Comparison of ENCODE assay signal across 8 cellular contexts in the genomic region with DNA sequence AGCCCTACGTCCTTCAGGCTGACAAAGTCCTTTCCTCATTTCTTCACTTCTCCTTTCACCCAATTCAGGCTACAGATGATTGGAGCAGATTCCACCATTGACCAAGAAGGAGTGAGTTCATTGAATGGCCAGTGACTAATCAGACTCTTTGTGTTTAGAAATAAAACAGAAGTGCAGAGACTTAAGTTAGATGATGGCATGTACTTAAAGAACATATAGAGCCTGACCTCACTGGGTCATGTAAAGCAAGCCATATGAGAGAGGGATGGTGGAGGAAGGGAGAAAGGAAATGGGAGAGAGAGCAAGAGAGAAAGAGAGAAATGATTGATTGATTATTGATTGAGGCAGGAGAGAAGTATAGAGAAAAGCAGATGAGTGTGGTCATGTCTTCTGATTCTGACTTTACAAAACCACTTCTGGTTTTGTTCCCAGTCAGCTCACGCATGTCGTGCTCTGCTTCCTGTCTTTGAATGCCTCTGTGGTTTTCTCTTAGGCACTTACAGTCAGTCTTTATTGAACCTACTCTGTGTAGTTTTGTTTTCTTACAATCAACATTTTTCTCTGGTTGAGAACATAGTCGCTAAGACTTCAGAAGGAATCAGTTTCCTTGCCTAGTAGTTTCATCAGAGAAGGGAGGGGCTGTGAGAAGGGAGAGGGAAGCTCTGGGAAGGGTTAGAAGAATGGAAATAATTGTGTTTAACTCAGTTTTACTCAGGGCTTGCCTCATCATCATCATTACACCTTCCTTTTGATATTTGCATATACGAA.
DNase-seq lines count a peak whose midpoint lies in the region; ATAC-seq lines count a peak whose summit lies in the region.

No MANE protein-coding gene starts in this region.

- CTCF ChIA-PET in activated CD4-positive, alpha-beta memory T cell treated with anti-CD3 and anti-CD28 coated beads for 36 hours (lab: Charles Lee): interaction anchor here (0.9 to 1.1 kb wide), 4 partner anchors 39 to 170 kb away, joined by 3 to 4 read pairs (median 3); no protein-coding TSS in a partner anchor

- peak; percentile 87 to 88 for DNase-seq in AML-193 (lab: John Stamatoyannopoulos, UW)
- DNase-seq in activated CD4-positive, alpha-beta memory T cell treated with anti-CD3 and anti-CD28 coated beads for 36 hours: peak; percentile 81
- peak; percentile 98 for DNase-seq in fibroblast of peridontal ligament (ENCODE audit: extremely low read depth)
- peak; percentile 22 to 41 (median 39) for DNase-seq in stimulated activated CD4-positive, alpha-beta T cell treated with anti-CD3 and anti-CD28 coated beads, Interleukin-12 subunit alpha, Interleukin-12 subunit beta, amount 100 ng/mL, for 48 hours (ENCODE audit: low read depth in 2 of 3, low spot score in 1 of 3)
- DNase-seq in NCI-H2227 (lab: John Stamatoyannopoulos, UW; ENCODE audit: unreplicated experiment): no peak
- no peak for DNase-seq in iPS-NIHi11 (ENCODE audit: low spot score)

- peaks cover 47% of the 10 kb centered on the region for H3K4me1 Mint-ChIP-seq in activated CD4-positive, alpha-beta memory T cell treated with anti-CD3 and anti-CD28 coated beads for 36 hours (ENCODE audit: low read depth)

- peak overlapping the region; percentile 88 for H3K27ac Mint-ChIP-seq in activated CD4-positive, alpha-beta memory T cell treated with anti-CD3 and anti-CD28 coated beads for 36 hours

- H3K36me3 Mint-ChIP-seq in activated CD4-positive, alpha-beta memory T cell treated with anti-CD3 and anti-CD28 coated beads for 36 hours: no peaks in the 10 kb centered on the region

- no peaks in the 10 kb centered on the region for H3K27me3 Mint-ChIP-seq in activated CD4-positive, alpha-beta memory T cell treated with anti-CD3 and anti-CD28 coated beads for 36 hours

- ATAC-seq in GM19395 (IDR thresholded peaks at IDR 0.05; ENCODE audit: unreplicated experiment): peak; percentile 99
- peak; percentile 99 for ATAC-seq in HG03469 (IDR thresholded peaks at IDR 0.05; ENCODE audit: unreplicated experiment)

- peak overlapping the region; percentile 38 for H3K4me3 Mint-ChIP-seq in activated CD4-positive, alpha-beta memory T cell treated with anti-CD3 and anti-CD28 coated beads for 36 hours

- intact Hi-C loops in activated CD4-positive, alpha-beta memory T cell treated with anti-CD3 and anti-CD28 coated beads for 36 hours (cut with micrococcal nuclease): loop anchor here (1.0 to 10.0 kb wide), 11 partner anchors 14 to 1389 kb away; a partner anchor contains a TSS

- H3K9me3 Mint-ChIP-seq in activated CD4-positive, alpha-beta memory T cell treated with anti-CD3 and anti-CD28 coated beads for 36 hours: no peaks in the 10 kb centered on the region

- POLR2A ChIA-PET in activated CD4-positive, alpha-beta memory T cell treated with anti-CD3 and anti-CD28 coated beads for 36 hours (lab: Charles Lee): interaction anchor here (0.7 to 4.1 kb wide), 6 partner anchors 37 to 152 kb away, joined by 3 to 34 read pairs (median 10); no protein-coding TSS in a partner anchor

Comparison
In these comparisons a context has a peak if more than half of its experiments do, and no peak if none do; other contexts are left out.
1. DNase-seq: peak in AML-193 (2 of 2), activated CD4-positive, alpha-beta memory T cell treated with anti-CD3 and anti-CD28 coated beads for 36 hours (single experiment), fibroblast of peridontal ligament (single experiment) and stimulated activated CD4-positive, alpha-beta T cell treated with anti-CD3 and anti-CD28 coated beads, Interleukin-12 subunit alpha, Interleukin-12 subunit beta, amount 100 ng/mL, for 48 hours (3 of 3); none in NCI-H2227 (single experiment) and iPS-NIHi11 (single experiment).